In the genomic region with DNA sequence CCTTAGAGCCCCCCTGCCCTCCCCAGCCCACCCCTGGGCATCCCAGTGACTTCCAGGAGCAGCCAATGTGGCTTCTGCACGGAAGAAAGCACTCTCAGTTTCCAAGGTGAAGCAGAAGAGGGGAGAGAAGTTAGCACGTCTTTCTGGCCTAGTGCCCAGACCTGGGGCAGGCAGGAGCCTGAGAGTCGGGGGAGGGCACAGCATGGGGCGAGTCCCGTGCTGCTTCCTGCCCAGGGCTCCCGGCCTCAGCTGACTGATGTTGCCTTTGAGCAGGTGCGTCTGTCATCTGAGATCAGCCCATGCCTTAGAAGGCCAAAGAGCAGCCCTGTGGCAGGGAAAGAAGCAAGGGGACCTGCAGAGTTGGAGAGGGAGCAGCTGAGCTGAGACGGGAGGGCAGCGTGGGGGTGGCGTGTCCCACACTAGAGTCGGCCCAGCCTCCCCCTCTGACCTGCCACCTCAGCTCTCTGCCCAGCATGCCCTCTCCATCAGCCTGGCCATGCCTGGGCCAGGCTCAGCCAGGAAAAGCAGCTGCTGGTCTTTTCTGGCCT, we compare ENCODE assay signal across 12 cellular contexts. TPM values are rescaled to one million over a fixed set of nuclear protein-coding genes. Genes with fewer than 3 reads are reported as not detected.
DNase-seq lines count a peak whose midpoint lies in the region; ATAC-seq and TF ChIP-seq lines count a peak whose summit lies in the region.
"Had no signal": no experiment of that assay in that cellular context is flagged by ENCODE, and none has a peak within 500 bp of the region (broad histone marks: within the 10 kb centered on the region; RNA-seq: fewer than 3 reads in every experiment).

No MANE protein-coding gene starts in this region.

- TF ChIP-seq CTCF in PC-9 (conservative IDR thresholded peaks at IDR 0.05): no peak
- no peak for TF ChIP-seq CTCF in GM13976 (IDR thresholded peaks at IDR 0.05; ENCODE audit: borderline replicate concordance, control extremely low read depth, extremely low read depth, insufficient read depth, missing control alignments)

- H3K27me3 Mint-ChIP-seq in T-helper 17 cell: peaks cover 29% of the 10 kb centered on the region

- ATAC-seq in HG02981 (IDR thresholded peaks at IDR 0.05; ENCODE audit: unreplicated experiment) (no peak), HG03135 (IDR thresholded peaks at IDR 0.05; ENCODE audit: unreplicated experiment) (no peak), T-helper 17 cell (no peak)
- ATAC-seq: stimulated activated memory B cell treated with anti-CD40 and anti-IgM and Interleukin-4, amounts not matched to agents 10 μg/mL and 1 μg/mL and 100 μg/mL, for 72 hours had no signal

- no peaks in the 10 kb centered on the region for H3K79me2 ChIP-seq in PC-9 (ENCODE audit: low read depth)

- DNase-seq in DMS 273 treated with DMSO at 0.1 percent for 48 hours (lab: John Stamatoyannopoulos, UW) (peak; percentile 36), KBM-7 (peak; percentile 11), PC-9 (peak; percentile 73 to 85), left kidney (ENCODE audit: low read depth, low spot score) (peak; percentile 77), GM13976 (ENCODE audit: low spot score) (no peak), T-helper 17 cell (no peak)
- DNase-seq: NCI-H146 had no signal

- in situ Hi-C loops in KBM-7 (cut with MboI; ENCODE audit: low pct_unique_long_range_greater_than_20kb, low sequenced_read_pairs): no loop called here
- in situ Hi-C loops in GM13976 (cut with MboI; ENCODE audit: low sequenced_read_pairs, unreplicated experiment): no loop called here

- H3K9me3 ChIP-seq in PC-9 (ENCODE audit: insufficient read depth, low read depth) (no peaks in the 10 kb centered on the region), T-helper 17 cell (ENCODE audit: control insufficient read depth, low read length, poor library complexity, severe bottlenecking) (no peaks in the 10 kb centered on the region)
- H3K9me3 ChIP-seq: BLaER1 had no signal

- no peak overlapping the region for H3K4me3 Mint-ChIP-seq in T-helper 17 cell
- H3K4me3 Mint-ChIP-seq: stimulated activated memory B cell treated with anti-CD40 and anti-IgM and Interleukin-4, amounts not matched to agents 10 μg/mL and 1 μg/mL and 100 μg/mL, for 72 hours had no signal

- H3K27ac ChIP-seq in PC-9: no peak overlapping the region
- H3K27ac ChIP-seq: BLaER1 had no signal

- no peak overlapping the region for H3K4me3 ChIP-seq in PC-9
- H3K4me3 ChIP-seq: BLaER1 had no signal

- POLR2A ChIA-PET in PC-9 (lab: Charles Lee; ENCODE audit: unreplicated experiment): interaction anchor here (0.6 to 1.1 kb wide), 2 partner anchors 12 to 178 kb away, joined by 3 to 11 read pairs; no protein-coding TSS in a partner anchor

- no TSS peak for BruUV-seq in PC-9 (replicated peaks; lab: Mats Ljungman, UMichigan)

- no peak overlapping the region for H2AFZ ChIP-seq in PC-9

- H3K4me1 ChIP-seq in PC-9 (replicated peaks; ENCODE audit: insufficient read depth): peaks cover 16% of the 10 kb centered on the region

- no peak overlapping the region for H3K27ac Mint-ChIP-seq in T-helper 17 cell
- H3K27ac Mint-ChIP-seq: stimulated activated memory B cell treated with anti-CD40 and anti-IgM and Interleukin-4, amounts not matched to agents 10 μg/mL and 1 μg/mL and 100 μg/mL, for 72 hours had no signal

- H3K27me3 ChIP-seq in PC-9 (ENCODE audit: insufficient read depth, low read depth): peaks cover 3% of the 10 kb centered on the region; the same call in 1 of the 2 replicates

- H3K4me1 Mint-ChIP-seq in T-helper 17 cell: peaks cover 4% of the 10 kb centered on the region

- H3K9me2 ChIP-seq in PC-9 (ENCODE audit: insufficient read depth): no peaks in the 10 kb centered on the region

- H3K4me2 ChIP-seq in PC-9: peak overlapping the region; percentile 39
- H3K4me2 ChIP-seq: BLaER1 had no signal

- peaks cover 11% of the 10 kb centered on the region; the same call in 1 of the 2 replicates for H3F3A ChIP-seq in PC-9 (ENCODE audit: insufficient read depth, low read depth)

- H3K36me3 Mint-ChIP-seq in T-helper 17 cell (ENCODE audit: low read depth): no peaks in the 10 kb centered on the region
- H3K36me3 Mint-ChIP-seq: stimulated activated memory B cell treated with anti-CD40 and anti-IgM and Interleukin-4, amounts not matched to agents 10 μg/mL and 1 μg/mL and 100 μg/mL, for 72 hours had no signal

- CTCF ChIA-PET in PC-9 (lab: Charles Lee): interaction anchor here (1.4 kb wide), 1 partner anchor 69 kb away, joined by 5 read pairs; no protein-coding TSS in a partner anchor

- H4K20me1 ChIP-seq in PC-9 (ENCODE audit: insufficient read depth): no peaks in the 10 kb centered on the region
- H4K20me1 ChIP-seq: BLaER1 had no signal

- intact Hi-C loops in PC-9 (cut with micrococcal nuclease; ENCODE audit: unreplicated experiment): no loop called here

- H3K36me3 ChIP-seq in PC-9 (ENCODE audit: low read depth): no peaks in the 10 kb centered on the region
- H3K36me3 ChIP-seq: BLaER1 had no signal

RNA-seq across cellular contexts. Expression of a gene that starts 3.3 kb away (rescaled TPM):
- 3.5 and 4.5 TPM in 2 replicates for total RNA-seq in PC-9 (2021)
- not detected for total RNA-seq in T-helper 17 cell
- total RNA-seq: lung microvascular endothelial cell had no signal

RNA-seq across cellular contexts. Expression of a gene that starts 26.2 kb away (rescaled TPM):
- total RNA-seq in PC-9 (2021): 129 and 147 TPM in 2 replicates
- total RNA-seq in T-helper 17 cell: under 1 TPM in 1 of 2 donors, not detected in 1; 0.77 TPM

Comparison
In these comparisons a context has a peak if more than half of its experiments do, and no peak if none do; other contexts are left out.
1. DNase-seq: peak in DMS 273 treated with DMSO at 0.1 percent for 48 hours (single experiment), KBM-7 (single experiment), PC-9 (2 of 2) and left kidney (single experiment); none in GM13976 (single experiment) and T-helper 17 cell (0 of 3).
2. RNA of a gene that starts 26.2 kb away (total RNA-seq): 129 to 147 TPM in PC-9; 0.77 TPM in T-helper 17 cell; every median in the first group is over 10 times any median in the second.